ENCODE assay signal across 1 cellular context in genomic region chr4:68176904-68177303, GRCh38.
TF ChIP-seq lines count a peak whose summit lies in the region.

No MANE protein-coding gene starts in this region.

TF ChIP-seq in A549, 52 proteins besides CTCF, POLR2A, EP300 and RAD21 (continued from another document):
- TF ChIP-seq PBX3 (IDR thresholded peaks at IDR 0.05) = no peak
